22 cellular contexts compared by ENCODE assay signal in the genomic region with DNA sequence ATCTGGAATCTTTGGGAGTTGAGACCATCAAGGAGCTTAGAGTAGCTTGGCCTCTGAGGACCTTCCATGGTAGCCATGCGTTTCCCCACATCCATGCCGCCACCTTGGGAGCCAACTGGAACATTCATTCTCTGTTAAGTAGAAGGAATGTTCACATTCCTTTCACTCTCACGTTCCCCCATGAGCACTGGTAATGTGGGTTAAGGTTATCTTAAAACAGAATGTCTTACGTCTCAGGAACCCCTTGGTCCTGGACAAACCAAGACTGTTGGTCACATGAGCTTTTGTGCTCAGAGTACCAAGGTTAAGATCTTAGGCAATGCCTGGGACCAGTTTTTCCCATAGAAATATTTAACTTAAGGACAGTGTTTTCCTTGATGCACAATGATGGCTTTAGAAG.
"Had no signal": no experiment of that assay in that cellular context is flagged by ENCODE, and none has a peak within 500 bp of the region (broad histone marks: within the 10 kb centered on the region; RNA-seq: fewer than 3 reads in every experiment).

No MANE protein-coding gene starts in this region.

- DNase-seq: activated B cell treated with CpG ODN at 0.5 μM for 24 hours; activated CD4-positive, alpha-beta T cell treated with anti-CD3 and anti-CD28 coated beads for 36 hours; activated CD4-positive, alpha-beta T cell treated with anti-CD3 and anti-CD28 coated beads, Interleukin-2, amount 50 U/mL, for 4 hours; activated CD8-positive, alpha-beta memory T cell treated with anti-CD3 and anti-CD28 coated beads for 24 hours; activated CD8-positive, alpha-beta memory T cell treated with anti-CD3 and anti-CD28 coated beads, Interleukin-2, amount 50 U/mL, for 4 hours; activated naive CD4-positive, alpha-beta T cell; activated naive CD8-positive, alpha-beta T cell treated with anti-CD3 and anti-CD28 coated beads for 36 hours; activated T-cell treated with anti-CD3 and anti-CD28 coated beads, Interleukin-2, amount 50 U/mL, for 24 hours; central memory CD4-positive, alpha-beta T cell; colonic mucosa; dorsolateral prefrontal cortex; effector memory CD8-positive, alpha-beta T cell; heart left ventricle; midbrain; ovary; spleen; stimulated activated CD4-positive, alpha-beta T cell treated with anti-CD3 and anti-CD28 coated beads, Interleukin-4, amount 100 ng/mL, for 1 hour; stimulated activated naive CD4-positive, alpha-beta T cell; T-helper 9 cell; upper lobe of left lung had no signal

- H3K4me3 ChIP-seq: colonic mucosa, dorsolateral prefrontal cortex, heart left ventricle, lung, ovary, prostate gland, spleen, upper lobe of left lung had no signal

- H3K36me3 ChIP-seq: colonic mucosa, heart left ventricle, ovary, prostate gland, upper lobe of left lung had no signal

- H3K27ac ChIP-seq: colonic mucosa, dorsolateral prefrontal cortex, heart left ventricle, ovary, prostate gland, spleen, upper lobe of left lung had no signal

- H3K27me3 ChIP-seq: colonic mucosa, dorsolateral prefrontal cortex, heart left ventricle, ovary, spleen, upper lobe of left lung had no signal

- H3K9me3 ChIP-seq: colonic mucosa, ovary, prostate gland, upper lobe of left lung had no signal

- H3K4me1 ChIP-seq: colonic mucosa, prostate gland, upper lobe of left lung had no signal
